Comparison of ENCODE assay signal across 37 cellular contexts in genomic region chr6:129697788-129698187, GRCh38.
"Had no signal": no experiment of that assay in that cellular context is flagged by ENCODE, and none has a peak within 500 bp of the region (broad histone marks: within the 10 kb centered on the region; RNA-seq: fewer than 3 reads in every experiment).

No MANE protein-coding gene starts in this region.

- H3K27ac ChIP-seq: ascending aorta, cardiac muscle cell, coronary artery, Peyer's patch, WERI-Rb-1 had no signal

- H3K27me3 ChIP-seq: ascending aorta, cardiac muscle cell, MG63, Peyer's patch had no signal

- H3K4me3 Mint-ChIP-seq: activated CD4-positive, alpha-beta memory T cell treated with anti-CD3 and anti-CD28 coated beads, Interleukin-2, amount 10 ng/mL, durations not matched to agents 7 days and 5 days; activated CD8-positive, alpha-beta memory T cell treated with anti-CD3 and anti-CD28 coated beads, Interleukin-2, amount 10 ng/mL, durations not matched to agents 7 days and 5 days; activated naive CD4-positive, alpha-beta T cell treated with anti-CD3 and anti-CD28 coated beads, Interleukin-2, amount 50 U/mL, for 24 hours; activated naive CD8-positive, alpha-beta T cell treated with anti-CD3 and anti-CD28 coated beads, Interleukin-2, amount 10 ng/mL, durations not matched to agents 7 days and 5 days; central memory CD8-positive, alpha-beta T cell had no signal

- H3K4me3 ChIP-seq: ascending aorta, cardiac muscle cell, coronary artery, MG63, Peyer's patch had no signal

- H3K27ac Mint-ChIP-seq: activated CD4-positive, alpha-beta memory T cell treated with anti-CD3 and anti-CD28 coated beads, Interleukin-2, amount 10 ng/mL, durations not matched to agents 7 days and 5 days; activated CD8-positive, alpha-beta memory T cell treated with anti-CD3 and anti-CD28 coated beads, Interleukin-2, amount 10 ng/mL, durations not matched to agents 7 days and 5 days; activated naive CD4-positive, alpha-beta T cell treated with anti-CD3 and anti-CD28 coated beads, Interleukin-2, amount 50 U/mL, for 24 hours; activated naive CD8-positive, alpha-beta T cell treated with anti-CD3 and anti-CD28 coated beads, Interleukin-2, amount 10 ng/mL, durations not matched to agents 7 days and 5 days had no signal

- DNase-seq: activated CD4-positive, alpha-beta memory T cell treated with anti-CD3 and anti-CD28 coated beads, Interleukin-2, amount 10 ng/mL, durations not matched to agents 7 days and 5 days; activated CD4-positive, alpha-beta T cell treated with anti-CD3 and anti-CD28 coated beads for 1 hour; activated CD4-positive, alpha-beta T cell treated with anti-CD3 and anti-CD28 coated beads for 48 hours; activated CD4-positive, CD25-positive, alpha-beta regulatory T cell; activated CD8-positive, alpha-beta memory T cell treated with anti-CD3 and anti-CD28 coated beads for 24 hours; activated CD8-positive, alpha-beta memory T cell treated with anti-CD3 and anti-CD28 coated beads, Interleukin-2, amount 10 ng/mL, durations not matched to agents 7 days and 5 days; activated CD8-positive, alpha-beta memory T cell treated with anti-CD3 and anti-CD28 coated beads, Interleukin-2, amount 50 U/mL, for 48 hours; activated effector memory CD4-positive, alpha-beta T cell treated with anti-CD3 and anti-CD28 coated beads, Interleukin-2, amount 50 U/mL, for 16 hours; activated naive CD4-positive, alpha-beta T cell; activated naive CD8-positive, alpha-beta T cell treated with anti-CD3 and anti-CD28 coated beads, Interleukin-2, amount 10 ng/mL, durations not matched to agents 7 days and 5 days; activated T-cell treated with anti-CD3 and anti-CD28 coated beads, Interleukin-2, amount 50 U/mL, for 48 hours; amygdala; Kasumi-1; MG63; MV-4-11; NCI-H1092 treated with DMSO at 0.1 percent for 48 hours; NCI-H1417; NCI-H187 treated with DMSO at 0.1 percent for 48 hours; NCI-H2081; NCI-H2171 treated with DMSO at 0.1 percent for 48 hours; NCI-H226; NCI-H446 treated with DMSO at 0.1 percent for 48 hours; NCI-H524; NCI-H82; NK-92 treated with Interleukin-12 subunit alpha and Interleukin-12 subunit beta, amount 100 ng/mL, for 24 hours; PC-3; Peyer's patch; RPMI8226; SIG-M5; T1000; WERI-Rb-1 had no signal

- ATAC-seq: activated CD8-positive, alpha-beta memory T cell treated with anti-CD3 and anti-CD28 coated beads, Interleukin-2, amount 10 ng/mL, durations not matched to agents 7 days and 5 days; PC-3; Right ventricle myocardium inferior had no signal

- H3K36me3 ChIP-seq: ascending aorta, cardiac muscle cell, MG63, Peyer's patch, WERI-Rb-1 had no signal

- H3K9me3 ChIP-seq: ascending aorta, MG63, Peyer's patch had no signal

- H3K4me1 ChIP-seq: ascending aorta had no signal

- H3K27me3 Mint-ChIP-seq: activated CD8-positive, alpha-beta memory T cell treated with anti-CD3 and anti-CD28 coated beads, Interleukin-2, amount 10 ng/mL, durations not matched to agents 7 days and 5 days; activated naive CD4-positive, alpha-beta T cell treated with anti-CD3 and anti-CD28 coated beads, Interleukin-2, amount 50 U/mL, for 24 hours; activated naive CD8-positive, alpha-beta T cell treated with anti-CD3 and anti-CD28 coated beads, Interleukin-2, amount 10 ng/mL, durations not matched to agents 7 days and 5 days; central memory CD8-positive, alpha-beta T cell had no signal

- H3K9me3 Mint-ChIP-seq: activated CD4-positive, alpha-beta memory T cell treated with anti-CD3 and anti-CD28 coated beads, Interleukin-2, amount 10 ng/mL, durations not matched to agents 7 days and 5 days; activated naive CD4-positive, alpha-beta T cell treated with anti-CD3 and anti-CD28 coated beads, Interleukin-2, amount 50 U/mL, for 24 hours; activated naive CD8-positive, alpha-beta T cell treated with anti-CD3 and anti-CD28 coated beads, Interleukin-2, amount 10 ng/mL, durations not matched to agents 7 days and 5 days; central memory CD8-positive, alpha-beta T cell had no signal
